In the genomic region with DNA sequence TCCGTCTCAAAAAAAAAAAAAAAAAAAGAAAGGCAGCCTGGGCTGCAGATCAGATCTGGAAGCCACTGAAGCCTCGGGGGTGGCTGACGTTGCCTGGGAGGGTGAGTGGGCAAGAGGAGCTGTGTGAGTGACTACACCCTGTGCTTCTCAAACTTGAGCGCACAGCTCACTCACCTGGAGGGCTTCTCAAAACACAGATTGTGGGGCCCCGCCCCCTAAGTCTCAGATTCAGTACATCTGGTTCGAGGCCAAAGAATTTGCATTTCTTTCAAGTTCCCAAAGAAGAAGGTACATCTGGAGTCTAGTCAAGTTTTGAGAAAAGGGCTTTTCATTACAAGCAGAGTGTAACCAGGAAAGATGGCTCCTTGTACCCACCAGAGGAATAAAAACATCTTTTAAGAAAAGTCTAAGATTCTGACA, we compare ENCODE assay signal across 8 cellular contexts.
DNase-seq lines count a peak whose midpoint lies in the region; ATAC-seq, FAIRE-seq and TF ChIP-seq lines count a peak whose summit lies in the region.

No MANE protein-coding gene starts in this region.

- H3K14ac ChIP-seq in H9 (ENCODE audit: insufficient read depth, low read length): no peak overlapping the region

- no peak overlapping the region for H3T11ph ChIP-seq in H9 (ENCODE audit: low read length)

- H3K9me3 Mint-ChIP-seq in naive thymus-derived CD4-positive, alpha-beta T cell: peaks cover 0 to 6% (median 0%) of the 10 kb centered on the region in 11 donors
- no peaks in the 10 kb centered on the region for H3K9me3 Mint-ChIP-seq in H9

- H3K9me3 ChIP-seq in GM23248 (ENCODE audit: low read depth) (no peaks in the 10 kb centered on the region), OCI-LY7 (ENCODE audit: low read length) (no peaks in the 10 kb centered on the region), H9 (ENCODE audit: control insufficient read depth, low read depth, low read length) (no peaks in the 10 kb centered on the region)
- H3K9me3 ChIP-seq in naive thymus-derived CD4-positive, alpha-beta T cell (ENCODE audit: control insufficient read depth in 2 of 3, low read length in 3 of 3): no peaks in the 10 kb centered on the region

- no peaks in the 10 kb centered on the region for H3K79me2 ChIP-seq in GM23248 (ENCODE audit: insufficient read depth)
- H3K79me2 ChIP-seq in OCI-LY7 (ENCODE audit: insufficient read depth, low read depth, low read length): no peaks in the 10 kb centered on the region
- H3K79me2 ChIP-seq in H9 (ENCODE audit: insufficient read depth, low read length): no peaks in the 10 kb centered on the region

- DNase-seq in GM18507 (ENCODE audit: extremely low spot score, insufficient read length, low read depth) (no peak), GM23248 (peak; percentile 9), OCI-LY7 (ENCODE audit: low spot score) (peak; percentile 96), NCI-H345 (lab: John Stamatoyannopoulos, UW) (no peak), H9 (no peak), inferior parietal cortex (ENCODE audit: extremely low spot score) (no peak), dorsolateral prefrontal cortex (no peak)
- DNase-seq in naive thymus-derived CD4-positive, alpha-beta T cell: peak in 2 of 9 donors; percentile 9 to 61

- H3K4me3 ChIP-seq in GM23248 (no peak overlapping the region), OCI-LY7 (ENCODE audit: low read depth, low read length, poor library complexity, severe bottlenecking) (peak overlapping the region; percentile 45), dorsolateral prefrontal cortex (no peak overlapping the region)
- no peak overlapping the region for H3K4me3 ChIP-seq in naive thymus-derived CD4-positive, alpha-beta T cell (ENCODE audit: low read length)

- H2BK5ac ChIP-seq in H9 (ENCODE audit: insufficient read length, low read length): no peak overlapping the region

- no peak overlapping the region for H2AK5ac ChIP-seq in H9 (ENCODE audit: insufficient read length, low read length)

- H3K4me2 ChIP-seq in GM23248 (ENCODE audit: unreplicated experiment): no peak overlapping the region
- H3K4me2 ChIP-seq in OCI-LY7 (ENCODE audit: low read length): peak overlapping the region; percentile 75
- H3K4me2 ChIP-seq in H9 (ENCODE audit: insufficient read depth, insufficient read length, low read length): no peak overlapping the region

- no peak overlapping the region for H2BK15ac ChIP-seq in H9 (ENCODE audit: low read depth, low read length)

- H3K9ac ChIP-seq in GM23248: no peak overlapping the region
- H3K9ac ChIP-seq in H9 (ENCODE audit: extremely low read depth, insufficient read length, low read length): no peak overlapping the region

- H4K20me1 ChIP-seq in GM23248 (ENCODE audit: insufficient read depth) (no peaks in the 10 kb centered on the region), OCI-LY7 (ENCODE audit: insufficient read depth, low read length) (no peaks in the 10 kb centered on the region), H9 (ENCODE audit: control insufficient read depth, insufficient read depth, insufficient read length) (no peaks in the 10 kb centered on the region)

- peak; percentile 41 for ATAC-seq in naive thymus-derived CD4-positive, alpha-beta T cell

- H3K4ac ChIP-seq in H9 (ENCODE audit: low read depth, low read length): no peak overlapping the region

- peak overlapping the region in 1 of 9 donors; percentile 78 for H3K27ac Mint-ChIP-seq in naive thymus-derived CD4-positive, alpha-beta T cell
- H3K27ac Mint-ChIP-seq in H9: peak overlapping the region in 1 of 3 experiments; percentile 31; a peak in 1 of 7 replicates

- H4K91ac ChIP-seq in H9 (ENCODE audit: insufficient read length, low read depth, low read length): no peak overlapping the region

- no peak overlapping the region for H2BK12ac ChIP-seq in H9 (ENCODE audit: insufficient read length, low read depth, low read length)

- H3K18ac ChIP-seq in H9 (ENCODE audit: insufficient read length, low read depth, low read length): no peak overlapping the region

- H2BK20ac ChIP-seq in H9 (ENCODE audit: low read depth, low read length, poor library complexity, severe bottlenecking): no peak overlapping the region

- H3K9me2 ChIP-seq in GM23248 (ENCODE audit: insufficient read depth) (no peaks in the 10 kb centered on the region), OCI-LY7 (ENCODE audit: insufficient read depth, low read length) (no peaks in the 10 kb centered on the region)

- no peaks in the 10 kb centered on the region for H3K27me3 ChIP-seq in GM23248 (replicated peaks; ENCODE audit: insufficient read depth)
- no peaks in the 10 kb centered on the region for H3K27me3 ChIP-seq in naive thymus-derived CD4-positive, alpha-beta T cell (ENCODE audit: control insufficient read depth in 2 of 2, insufficient read depth in 2 of 2, low read length in 2 of 2)
- no peaks in the 10 kb centered on the region for H3K27me3 ChIP-seq in H9 (ENCODE audit: insufficient read depth, low read length)
- H3K27me3 ChIP-seq in dorsolateral prefrontal cortex: peaks cover 0 to 3% (median 0%) of the 10 kb centered on the region in 45 donors

- H3K27me3 Mint-ChIP-seq in naive thymus-derived CD4-positive, alpha-beta T cell: no peaks in the 10 kb centered on the region
- peaks cover 2% of the 10 kb centered on the region; the same call in 1 of the 2 replicates for H3K27me3 Mint-ChIP-seq in H9 (ENCODE audit: low read depth)

- BruUV-seq in OCI-LY7 (replicated peaks; lab: Mats Ljungman, UMichigan): no TSS peak

- FAIRE-seq in GM18507 (lab: Jason Lieb, UNC): peak; percentile 84

- no peaks in the 10 kb centered on the region for H3K79me1 ChIP-seq in H9 (ENCODE audit: insufficient read depth, low read depth, low read length, poor library complexity, severe bottlenecking)

- no peak overlapping the region for H2BK120ac ChIP-seq in H9 (ENCODE audit: low read depth, low read length, poor library complexity, severe bottlenecking)

- H3K27ac ChIP-seq in GM23248 (peak overlapping the region; percentile 83), OCI-LY7 (ENCODE audit: low read depth, low read length, poor library complexity, severe bottlenecking) (peak overlapping the region; percentile 57), H9 (ENCODE audit: insufficient read length, low read depth, low read length) (no peak overlapping the region), dorsolateral prefrontal cortex (no peak overlapping the region)
- no peak overlapping the region for H3K27ac ChIP-seq in naive thymus-derived CD4-positive, alpha-beta T cell (ENCODE audit: low read depth, low read length)

- H3K23ac ChIP-seq in H9 (ENCODE audit: insufficient read length, low read depth, low read length): no peak overlapping the region

- no peaks in the 10 kb centered on the region for H3K36me3 ChIP-seq in GM23248 (ENCODE audit: low read depth)
- H3K36me3 ChIP-seq in OCI-LY7 (ENCODE audit: insufficient read depth, low read length): no peaks in the 10 kb centered on the region
- H3K36me3 ChIP-seq in naive thymus-derived CD4-positive, alpha-beta T cell (ENCODE audit: control insufficient read depth in 2 of 3, insufficient read depth in 3 of 3, low read length in 3 of 3): no peaks in the 10 kb centered on the region

- CTCF ChIA-PET in OCI-LY7 (lab: Charles Lee; ENCODE audit: unreplicated experiment): interaction anchor here (0.6 to 1.1 kb wide), 3 partner anchors 24 to 195 kb away, joined by 3 to 5 read pairs (median 3); no protein-coding TSS in a partner anchor
- CTCF ChIA-PET in naive thymus-derived CD4-positive, alpha-beta T cell (lab: Charles Lee): interaction anchor here (0.6 to 1.0 kb wide), 5 partner anchors 70 to 605 kb away, joined by 3 read pairs; no protein-coding TSS in a partner anchor

- H3K4me3 Mint-ChIP-seq in naive thymus-derived CD4-positive, alpha-beta T cell: peak overlapping the region in 1 of 10 donors; percentile 40
- no peak overlapping the region for H3K4me3 Mint-ChIP-seq in H9

- in situ Hi-C loops in GM23248 (cut with MboI): no loop called here

- H3K36me3 Mint-ChIP-seq in naive thymus-derived CD4-positive, alpha-beta T cell: peaks cover 0 to 11% (median 0%) of the 10 kb centered on the region in 5 donors
- H3K36me3 Mint-ChIP-seq in H9 (ENCODE audit: insufficient read depth in 1 of 3, low read depth in 3 of 3): no peaks in the 10 kb centered on the region; a peak in 1 of 7 replicates

- H2AFZ ChIP-seq in GM23248: 0 out of 2 replicates have a peak overlapping the region, but pooled peaks have one; percentile 20
- peak overlapping the region; percentile 61; the same call in 1 of the 2 replicates for H2AFZ ChIP-seq in OCI-LY7 (ENCODE audit: low read length)
- no peak overlapping the region for H2AFZ ChIP-seq in H9 (ENCODE audit: low read length)

- intact Hi-C loops in OCI-LY7 (cut with micrococcal nuclease; ENCODE audit: unreplicated experiment): loop anchor here (1.0 to 5.0 kb wide), 3 partner anchors 97 to 813 kb away; a partner anchor contains a TSS
- intact Hi-C loops in naive thymus-derived CD4-positive, alpha-beta T cell (cut with micrococcal nuclease): loop anchor here (5.0 to 10.0 kb wide), 8 partner anchors 97 to 548 kb away; a partner anchor contains a TSS
- intact Hi-C loops in dorsolateral prefrontal cortex (cut with DNase I): loop anchor here (5.0 to 10.0 kb wide), 2 partner anchors 453 to 610 kb away; no protein-coding TSS in a partner anchor

- H3K4me1 Mint-ChIP-seq in naive thymus-derived CD4-positive, alpha-beta T cell: peaks cover 11 to 60% (median 27%) of the 10 kb centered on the region in 7 donors
- peaks cover 4 to 5% of the 10 kb centered on the region in 2 experiments; a peak in 2 of 4 replicates for H3K4me1 Mint-ChIP-seq in H9

- no peak overlapping the region for H4K8ac ChIP-seq in H9 (replicated peaks; ENCODE audit: insufficient read length, low read depth, low read length)

- peaks cover 22% of the 10 kb centered on the region for H3K4me1 ChIP-seq in GM23248 (ENCODE audit: insufficient read depth)
- peaks cover 26% of the 10 kb centered on the region for H3K4me1 ChIP-seq in OCI-LY7 (ENCODE audit: insufficient read depth, low read length, poor library complexity, severe bottlenecking)
- H3K4me1 ChIP-seq in naive thymus-derived CD4-positive, alpha-beta T cell (ENCODE audit: control insufficient read depth in 2 of 2, insufficient read depth in 2 of 2, low read length in 2 of 2): peaks cover 0 to 5% of the 10 kb centered on the region in 2 donors
- no peaks in the 10 kb centered on the region for H3K4me1 ChIP-seq in H9 (ENCODE audit: insufficient read depth, low read length)

- no peaks in the 10 kb centered on the region for H3K23me2 ChIP-seq in H9 (ENCODE audit: insufficient read length, low read depth, low read length, poor library complexity, severe bottlenecking)

- WGBS in GM23248 (ENCODE audit: low coverage in 1 of 2, low lambda C conversion rate in 2 of 2, missing lambda C conversion rate in 2 of 2), 2 experiments: 38 to 54% methylated on average over 5 to 6 of the region's 6 CpGs
- WGBS in H9 (ENCODE audit: extremely low coverage, insufficient read length, low lambda C conversion rate): no CpG with 5 or more reads among the region's 6 CpGs

- no peak overlapping the region for H4K5ac ChIP-seq in H9 (ENCODE audit: insufficient read length, low read depth, low read length)

- H3K56ac ChIP-seq in H9 (ENCODE audit: insufficient read length, low read depth, low read length): no peak overlapping the region

- H3F3A ChIP-seq in GM23248 (ENCODE audit: insufficient read depth): peaks cover 11% of the 10 kb centered on the region

- TF ChIP-seq CTCF in OCI-LY7 (conservative IDR thresholded peaks at IDR 0.05; ENCODE audit: low read length) (peak; percentile 26; the same call in 1 of the 2 replicates), H9 (conservative IDR thresholded peaks at IDR 0.05) (no peak), dorsolateral prefrontal cortex (IDR thresholded peaks at IDR 0.05 in 54 of 56, conservative IDR thresholded peaks at IDR 0.05 in 2 of 56; ENCODE audit: low read depth in 1 of 56, partially characterized antibody in 56 of 56) (no peak)

- POLR2A ChIA-PET in OCI-LY7 (lab: Charles Lee): interaction anchor here (0.6 to 1.6 kb wide), 5 partner anchors 54 to 469 kb away, joined by 3 to 4 read pairs (median 4); no protein-coding TSS in a partner anchor
- POLR2A ChIA-PET in naive thymus-derived CD4-positive, alpha-beta T cell (lab: Charles Lee): interaction anchor here (0.6 kb wide), 2 partner anchors 190 to 693 kb away, joined by 4 to 6 read pairs; no protein-coding TSS in a partner anchor

Comparison
In these comparisons a context has a peak if more than half of its experiments do, and no peak if none do; other contexts are left out.
1. DNase-seq: peak in GM23248 (single experiment) and OCI-LY7 (single experiment); none in GM18507 (single experiment), NCI-H345 (single experiment), H9 (single experiment), inferior parietal cortex (single experiment) and dorsolateral prefrontal cortex (0 of 10).
2. H3K27ac ChIP-seq: peak in GM23248 (single experiment) and OCI-LY7 (single experiment); none in naive thymus-derived CD4-positive, alpha-beta T cell (single experiment), H9 (single experiment) and dorsolateral prefrontal cortex (0 of 59).